In genomic region chr20:50395258-50395729, GRCh38 we compare ENCODE assay signal across 1 cellular context.
TF ChIP-seq lines count a peak whose summit lies in the region.

No MANE protein-coding gene starts in this region.

TF ChIP-seq in liver, 16 proteins besides CTCF, POLR2A, EP300 and RAD21 (continued from another document):
- TF ChIP-seq REST (IDR thresholded peaks at IDR 0.05) (peak; percentile 86), NR2F2 (IDR thresholded peaks at IDR 0.05) (peak; percentile 99), YY1 (IDR thresholded peaks at IDR 0.05) (peak; percentile 83), EGR1 (IDR thresholded peaks at IDR 0.05; ENCODE audit: low read depth in 2 of 2) (peak; percentile 68 to 92), TAF1 (conservative IDR thresholded peaks at IDR 0.05) (peak; percentile 76)
